Comparison of ENCODE assay signal across 9 cellular contexts in genomic region chr1:246632584-246633168, GRCh38.
DNase-seq lines count a peak whose midpoint lies in the region; ATAC-seq, FAIRE-seq and TF ChIP-seq lines count a peak whose summit lies in the region.
"Had no signal": no experiment of that assay in that cellular context is flagged by ENCODE, and none has a peak within 500 bp of the region (broad histone marks: within the 10 kb centered on the region; RNA-seq: fewer than 3 reads in every experiment).

No MANE protein-coding gene starts in this region.

- POLR2A ChIA-PET in K562 (lab: Yijun Ruan, JAX), result interaction anchor here (0.8 to 0.9 kb wide), 2 partner anchors 16 to 211 kb away, joined by 3 to 4 read pairs; no protein-coding TSS in a partner anchor

- WGBS in K562 (ENCODE audit: insufficient coverage, low coverage, missing lambda C conversion rate), result 91% methylated on average over 3 of the region's 3 CpGs

- H3K4me1 ChIP-seq in K562 (replicated peaks in 1 of 2; ENCODE audit: control insufficient read depth in 2 of 2, insufficient read depth in 2 of 2, low read length in 2 of 2), result no peaks in the 10 kb centered on the region; a peak in 1 of 5 replicates
- peaks cover 0 to 4% of the 10 kb centered on the region in 2 donors for H3K4me1 ChIP-seq in left lung
- H3K4me1 ChIP-seq: left ventricle myocardium inferior had no signal

- TF ChIP-seq RAD21 in K562 (CRISPR knock-in tag; conservative IDR thresholded peaks at IDR 0.05 in 1 of 2, IDR thresholded peaks at IDR 0.05 in 1 of 2), result no peak

- H3K9me3 ChIP-seq in K562 (replicated peaks; ENCODE audit: control insufficient read depth, insufficient read depth, low read depth, low read length) (no peaks in the 10 kb centered on the region), left lung (no peaks in the 10 kb centered on the region)
- H3K9me3 ChIP-seq: left ventricle myocardium inferior had no signal

- H3K27me3 ChIP-seq in K562 (ENCODE audit: control insufficient read depth in 2 of 2, insufficient read depth in 2 of 2, low read length in 2 of 2) (no peaks in the 10 kb centered on the region), left lung (no peaks in the 10 kb centered on the region)

- no peak for TF ChIP-seq EP300 in K562 (IDR thresholded peaks at IDR 0.05; ENCODE audit: low read length)

- peak; percentile 15 for FAIRE-seq in K562 (lab: Jason Lieb, UNC)
- FAIRE-seq: GM12891 had no signal

- H3K9me1 ChIP-seq in K562 (ENCODE audit: control insufficient read depth, insufficient read depth, low read length), result no peaks in the 10 kb centered on the region

- H4K20me1 ChIP-seq in K562 (replicated peaks; ENCODE audit: control insufficient read depth, insufficient read depth, low read length), result no peaks in the 10 kb centered on the region

- BruUV-seq in K562 (replicated peaks; lab: Mats Ljungman, UMichigan), result no TSS peak

- TF ChIP-seq POLR2A in K562 (conservative IDR thresholded peaks at IDR 0.05), result no peak

- DNase-seq in HFF-Myc (ENCODE audit: extremely low read depth, low read depth), result peak; percentile 81
- DNase-seq in K562 (ENCODE audit: extremely low read depth in 1 of 4, low spot score in 3 of 4), result no peak
- DNase-seq in left lung, result no peak
- DNase-seq in type B pancreatic cell (ENCODE audit: extremely low spot score, unreplicated experiment), result no peak
- DNase-seq in superior temporal gyrus (ENCODE audit: extremely low spot score), result no peak
- DNase-seq in COR-L47 (lab: John Stamatoyannopoulos, UW), result no peak
- no peak for DNase-seq in cerebellar nuclear complex (lab: John Stamatoyannopoulos, UW)
- DNase-seq: left ventricle myocardium inferior had no signal

- H3K9ac ChIP-seq in K562 (ENCODE audit: insufficient read depth in 1 of 2, low read depth in 2 of 2, low read length in 2 of 2), result no peak overlapping the region

- H3K36me3 Mint-ChIP-seq in type B pancreatic cell, result peaks cover 15% of the 10 kb centered on the region

- H3K27ac ChIP-seq in K562 (ENCODE audit: extremely low read depth, low read depth, low read length) (peak overlapping the region; percentile 24; the same call in 1 of the 3 replicates), left lung (peak overlapping the region; percentile 20 to 57)
- H3K27ac ChIP-seq: left ventricle myocardium inferior had no signal

- no peaks in the 10 kb centered on the region for H3K4me1 Mint-ChIP-seq in type B pancreatic cell (ENCODE audit: unreplicated experiment)

- H3K27ac Mint-ChIP-seq in type B pancreatic cell, result peak overlapping the region; percentile 8

- ATAC-seq in K562, result no peak
- peak; percentile 88 for ATAC-seq in left lung

- in situ Hi-C loops in K562 (cut with MboI), result no loop called here

- H3K36me3 ChIP-seq in K562 (ENCODE audit: control insufficient read depth, insufficient read depth, low read length) (peaks cover 69% of the 10 kb centered on the region), left lung (peaks cover 0 to 38% of the 10 kb centered on the region in 2 donors)

- intact Hi-C loops in K562 (cut with micrococcal nuclease) (no loop called here), left lung (cut with DNase I) (no loop called here)

- H3K79me2 ChIP-seq in K562 (ENCODE audit: control insufficient read depth, insufficient read depth, low read length), result peaks cover 20% of the 10 kb centered on the region; the same call in 2 of the 3 replicates

- TF ChIP-seq CTCF in HFF-Myc (IDR thresholded peaks at IDR 0.05; ENCODE audit: low read depth, low read length, missing control alignments) (no peak), K562 (IDR thresholded peaks at IDR 0.05 in 2 of 3, conservative IDR thresholded peaks at IDR 0.05 in 1 of 3; ENCODE audit: insufficient read depth in 2 of 3, low read depth in 1 of 3, low read length in 3 of 3) (no peak), left lung (IDR thresholded peaks at IDR 0.05) (no peak), type B pancreatic cell (conservative IDR thresholded peaks at IDR 0.05) (no peak)

- H3K9me3 Mint-ChIP-seq in type B pancreatic cell, result no peaks in the 10 kb centered on the region

- CTCF ChIA-PET in K562 (lab: Yijun Ruan, JAX; ENCODE audit: low intra/inter-chr PET ratio), result no interaction called here

- H3K27me3 Mint-ChIP-seq in type B pancreatic cell, result no peaks in the 10 kb centered on the region

- no peak overlapping the region for H3K4me3 Mint-ChIP-seq in type B pancreatic cell

- H3K4me2 ChIP-seq in K562 (ENCODE audit: insufficient read depth, low read length), result no peak overlapping the region

- H3K4me3 ChIP-seq in HFF-Myc (replicated peaks; ENCODE audit: low read depth, low read length) (no peak overlapping the region), K562 (no peak overlapping the region), left lung (no peak overlapping the region)
- H3K4me3 ChIP-seq: left ventricle myocardium inferior had no signal

- H2AFZ ChIP-seq in K562 (ENCODE audit: low read depth, low read length), result no peak overlapping the region

TF ChIP-seq in K562, 482 proteins besides CTCF, POLR2A, EP300 and RAD21:
- no peak for TF ChIP-seq CUX1 (CRISPR knock-in tag; IDR thresholded peaks at IDR 0.05)
- no peak for TF ChIP-seq NR2F6 (CRISPR knock-in tag; IDR thresholded peaks at IDR 0.05)
- peak; percentile 49 for TF ChIP-seq CEBPB (tag; IDR thresholded peaks at IDR 0.05)
- TF ChIP-seq ATF2 (CRISPR knock-in tag; IDR thresholded peaks at IDR 0.05), result no peak
- no peak for TF ChIP-seq CEBPG (CRISPR knock-in tag; IDR thresholded peaks at IDR 0.05)
- peak in 1 of 2 experiments; percentile 53; a peak in 2 of 4 replicates for TF ChIP-seq CEBPG (tag; conservative IDR thresholded peaks at IDR 0.05 in 1 of 2, IDR thresholded peaks at IDR 0.05 in 1 of 2)
- TF ChIP-seq IRF1 (CRISPR knock-in tag; IDR thresholded peaks at IDR 0.05; ENCODE audit: borderline replicate concordance), result no peak
- peak; percentile 45 for TF ChIP-seq NFE2 (IDR thresholded peaks at IDR 0.05; ENCODE audit: low read depth)
- no peak for TF ChIP-seq EHMT2 (IDR thresholded peaks at IDR 0.05)
- TF ChIP-seq C11orf30 (IDR thresholded peaks at IDR 0.05; ENCODE audit: low read depth), result peak; percentile 37; the same call in 1 of the 2 replicates
- TF ChIP-seq MAFG (tag; conservative IDR thresholded peaks at IDR 0.05), result peak; percentile 49
